21 cellular contexts compared by ENCODE assay signal in the genomic region with DNA sequence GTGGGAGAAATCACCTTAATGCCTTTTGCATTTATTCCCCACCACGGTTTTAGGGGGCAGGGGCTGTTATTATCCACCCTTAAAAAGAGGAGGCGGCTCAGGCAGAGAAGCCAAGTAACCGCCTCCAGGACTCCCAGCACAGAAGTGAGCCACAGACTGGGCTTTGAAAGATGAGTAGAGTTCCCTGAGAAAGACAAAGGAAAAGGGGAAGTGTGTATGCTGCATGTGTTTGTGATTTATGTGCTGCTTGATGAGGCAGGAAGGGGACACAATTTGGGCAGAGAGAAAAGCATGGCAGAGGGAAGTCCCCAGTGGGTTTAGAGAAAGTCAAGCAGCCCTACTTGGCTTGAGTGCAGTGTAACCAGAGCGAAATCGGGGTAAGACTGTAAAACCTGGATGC.
DNase-seq lines count a peak whose midpoint lies in the region; ATAC-seq, FAIRE-seq and TF ChIP-seq lines count a peak whose summit lies in the region.
"Had no signal": no experiment of that assay in that cellular context is flagged by ENCODE, and none has a peak within 500 bp of the region (broad histone marks: within the 10 kb centered on the region; RNA-seq: fewer than 3 reads in every experiment).

No MANE protein-coding gene starts in this region.

- TF ChIP-seq RAD21 in GM12878 (IDR thresholded peaks at IDR 0.05; ENCODE audit: insufficient read depth, low read depth, low read length), result no peak

- H2AFZ ChIP-seq in GM23338 (no peak overlapping the region), GM12878 (ENCODE audit: control insufficient read depth, low read depth, low read length) (no peak overlapping the region)

- TF ChIP-seq CTCF in GM23338 (conservative IDR thresholded peaks at IDR 0.05; ENCODE audit: low read depth in 2 of 2), result no peak
- TF ChIP-seq CTCF in GM12878 (IDR thresholded peaks at IDR 0.05 in 2 of 3, conservative IDR thresholded peaks at IDR 0.05 in 1 of 3; ENCODE audit: control insufficient read depth in 2 of 3, extremely low read depth in 1 of 3, insufficient read depth in 1 of 3, low read depth in 3 of 3, low read length in 3 of 3), result no peak

- 39% methylated on average over 5 of the region's 5 CpGs for WGBS in GM12878 (ENCODE audit: insufficient coverage, insufficient replicate concordance, low lambda C conversion rate, missing lambda C conversion rate)

- no peaks in the 10 kb centered on the region for H3K79me2 ChIP-seq in GM23338 (replicated peaks; ENCODE audit: insufficient read depth)
- no peaks in the 10 kb centered on the region for H3K79me2 ChIP-seq in GM12878 (ENCODE audit: control insufficient read depth, insufficient read depth, low read length)

- H3K36me3 ChIP-seq in GM23338 (ENCODE audit: insufficient read depth) (no peaks in the 10 kb centered on the region), GM12878 (ENCODE audit: control insufficient read depth in 2 of 2, insufficient read depth in 2 of 2, low read length in 1 of 2) (no peaks in the 10 kb centered on the region), MG63 (no peaks in the 10 kb centered on the region)

- H3K36me3 Mint-ChIP-seq in GM23338 (ENCODE audit: low read depth) (no peaks in the 10 kb centered on the region), naive B cell (peaks cover 0 to 18% of the 10 kb centered on the region in 2 donors)

- H3K4me3 Mint-ChIP-seq in GM23338, result no peak overlapping the region
- H3K4me3 Mint-ChIP-seq in naive B cell, result no peak overlapping the region

- no peak overlapping the region for H3K27ac ChIP-seq in GM23338 (ENCODE audit: low read depth)
- no peak overlapping the region for H3K27ac ChIP-seq in GM12878 (ENCODE audit: control insufficient read depth, insufficient read depth)
- H3K27ac ChIP-seq: Peyer's patch, spleen had no signal

- TF ChIP-seq EP300 in GM12878 (IDR thresholded peaks at IDR 0.05; ENCODE audit: borderline replicate concordance in 1 of 2, control insufficient read depth in 1 of 2, low read depth in 2 of 2, low read length in 2 of 2), result no peak

- TF ChIP-seq POLR2A in GM12878 (IDR thresholded peaks at IDR 0.05; ENCODE audit: low read depth, low read length), result no peak
- TF ChIP-seq POLR2A in GM18505 (IDR thresholded peaks at IDR 0.05; ENCODE audit: borderline replicate concordance, extremely low read depth, insufficient read depth, insufficient read length), result no peak

- CTCF ChIA-PET in GM12878 (lab: Yijun Ruan, JAX), result no interaction called here

- no peak overlapping the region for H3K4me3 ChIP-seq in GM23338
- no peak overlapping the region for H3K4me3 ChIP-seq in GM12878
- H3K4me3 ChIP-seq in MG63, result no peak overlapping the region
- H3K4me3 ChIP-seq: Peyer's patch, spleen had no signal

- no TSS peak for BruUV-seq in GM12878 (replicated peaks; lab: Mats Ljungman, UMichigan)

- H4K20me1 ChIP-seq in GM23338 (replicated peaks; ENCODE audit: insufficient read depth) (no peaks in the 10 kb centered on the region), GM12878 (ENCODE audit: control insufficient read depth, insufficient read depth) (no peaks in the 10 kb centered on the region)

- no peak overlapping the region for H3K9ac ChIP-seq in GM12878 (ENCODE audit: control insufficient read depth, insufficient read depth, low read length)

- H3K27me3 Mint-ChIP-seq in GM23338 (ENCODE audit: insufficient read depth, low read depth, poor library complexity) (peaks cover 3% of the 10 kb centered on the region), naive B cell (no peaks in the 10 kb centered on the region)

- no peaks in the 10 kb centered on the region for H3F3A ChIP-seq in GM23338 (replicated peaks; ENCODE audit: low read depth)

- DNase-seq in GM23338 (ENCODE audit: low spot score) (peak; percentile 24), MV-4-11 (lab: John Stamatoyannopoulos, UW) (peak; percentile 89), GM12878 (ENCODE audit: low read depth, low spot score) (no peak), naive B cell (peak; percentile 14), HT-29 (ENCODE audit: low spot score) (no peak), MG63 (no peak)
- DNase-seq: activated CD4-positive, alpha-beta T cell treated with anti-CD3 and anti-CD28 coated beads for 48 hours; activated CD8-positive, alpha-beta memory T cell treated with anti-CD3 and anti-CD28 coated beads, Interleukin-2, amount 50 U/mL, for 4 hours; activated gamma-delta T cell; amygdala; Calu3; effector CD4-positive, alpha-beta T cell; head of caudate nucleus; NCI-H2107; Peyer's patch; spleen had no signal

- no peaks in the 10 kb centered on the region for H3K9me2 ChIP-seq in GM23338 (ENCODE audit: insufficient read depth)

- intact Hi-C loops in GM12878 (cut with micrococcal nuclease; ENCODE audit: unreplicated experiment), result loop anchor here (1.0 kb wide), 1 partner anchor 46 kb away; no protein-coding TSS in a partner anchor

- no peak overlapping the region for H3K27ac Mint-ChIP-seq in GM23338
- H3K27ac Mint-ChIP-seq in naive B cell, result peak overlapping the region in 3 of 6 donors; percentile 13 to 55 (median 38)

- POLR2A ChIA-PET in GM12878 (lab: Charles Lee), result no interaction called here

- H3K4me2 ChIP-seq in GM23338, result no peak overlapping the region
- H3K4me2 ChIP-seq in GM12878 (ENCODE audit: control insufficient read depth, insufficient read depth), result no peak overlapping the region

- in situ Hi-C loops in GM12878 (cut with MboI), result no loop called here

- no peak for FAIRE-seq in GM12878 (lab: Jason Lieb, UNC)
- FAIRE-seq: islet of Langerhans, TTC549 had no signal

- H3K9me3 Mint-ChIP-seq in GM23338 (no peaks in the 10 kb centered on the region), naive B cell (no peaks in the 10 kb centered on the region)

- H3K4me1 ChIP-seq in GM23338 (ENCODE audit: insufficient read depth) (peaks cover 47% of the 10 kb centered on the region), GM12878 (ENCODE audit: control insufficient read depth, insufficient read depth, low read length) (no peaks in the 10 kb centered on the region)
- H3K4me1 ChIP-seq: Peyer's patch, spleen had no signal

- ATAC-seq in GM23338 (peak; percentile 59), GM12878 (no peak), naive B cell (ENCODE audit: low read depth in 2 of 2) (peak; percentile 80 to 85), HG03097 (IDR thresholded peaks at IDR 0.05; ENCODE audit: low FRiP score, unreplicated experiment) (no peak), GM18505 (IDR thresholded peaks at IDR 0.05; ENCODE audit: unreplicated experiment) (no peak)
- ATAC-seq: SK-N-SH treated with all-trans-retinoic acid at 6 μM for 48 hours had no signal

- H3K4me1 Mint-ChIP-seq in GM23338, result peaks cover 49% of the 10 kb centered on the region
- peaks cover 6 to 14% (median 12%) of the 10 kb centered on the region in 3 donors for H3K4me1 Mint-ChIP-seq in naive B cell

- H3K9me3 ChIP-seq in GM12878 (replicated peaks; ENCODE audit: control insufficient read depth, insufficient read depth, low read length) (no peaks in the 10 kb centered on the region), MG63 (no peaks in the 10 kb centered on the region)
- H3K9me3 ChIP-seq: Peyer's patch, spleen had no signal

- H3K27me3 ChIP-seq in GM23338 (ENCODE audit: insufficient read depth) (no peaks in the 10 kb centered on the region), GM12878 (replicated peaks in 1 of 2; ENCODE audit: control insufficient read depth in 2 of 2, insufficient read depth in 2 of 2, low read length in 1 of 2) (no peaks in the 10 kb centered on the region), MG63 (no peaks in the 10 kb centered on the region)
- H3K27me3 ChIP-seq: Peyer's patch, spleen had no signal

- SMC1A ChIA-PET in GM12878 (lab: Charles Lee; ENCODE audit: uncharacterized antibody, unreplicated experiment), result no interaction called here

- RAD21 ChIA-PET in GM12878 (lab: Charles Lee; ENCODE audit: unreplicated experiment), result no interaction called here

TF ChIP-seq in GM23338, 12 proteins besides CTCF, POLR2A, EP300 and RAD21 (continues in another document):
- TF ChIP-seq STAT1 (IDR thresholded peaks at IDR 0.05; ENCODE audit: unreplicated experiment) (no peak), ZNF331 (CRISPR knock-in tag; IDR thresholded peaks at IDR 0.05; ENCODE audit: low read depth) (no peak), EZH2phosphoT487 (IDR thresholded peaks at IDR 0.05; ENCODE audit: unreplicated experiment) (no peak), ZNF114 (CRISPR knock-in tag; IDR thresholded peaks at IDR 0.05) (no peak)
- TF ChIP-seq, protein P1, sequence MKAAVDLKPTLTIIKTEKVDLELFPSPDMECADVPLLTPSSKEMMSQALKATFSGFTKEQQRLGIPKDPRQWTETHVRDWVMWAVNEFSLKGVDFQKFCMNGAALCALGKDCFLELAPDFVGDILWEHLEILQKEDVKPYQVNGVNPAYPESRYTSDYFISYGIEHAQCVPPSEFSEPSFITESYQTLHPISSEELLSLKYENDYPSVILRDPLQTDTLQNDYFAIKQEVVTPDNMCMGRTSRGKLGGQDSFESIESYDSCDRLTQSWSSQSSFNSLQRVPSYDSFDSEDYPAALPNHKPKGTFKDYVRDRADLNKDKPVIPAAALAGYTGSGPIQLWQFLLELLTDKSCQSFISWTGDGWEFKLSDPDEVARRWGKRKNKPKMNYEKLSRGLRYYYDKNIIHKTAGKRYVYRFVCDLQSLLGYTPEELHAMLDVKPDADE (IDR thresholded peaks at IDR 0.05), result no peak

TF ChIP-seq in GM12878, 131 proteins besides CTCF, POLR2A, EP300 and RAD21:
- TF ChIP-seq NR2F1 (conservative IDR thresholded peaks at IDR 0.05) (no peak), SPI1 (IDR thresholded peaks at IDR 0.05; ENCODE audit: borderline replicate concordance, insufficient read depth, low read depth, low read length) (peak; percentile 82)

Comparison
In these comparisons a context has a peak if more than half of its experiments do, and no peak if none do; other contexts are left out.
1. ATAC-seq: peak in GM23338 (single experiment) and naive B cell (2 of 2); none in GM12878 (single experiment), HG03097 (single experiment) and GM18505 (single experiment).
2. DNase-seq: peak in GM23338 (single experiment), MV-4-11 (single experiment) and naive B cell (single experiment); none in GM12878 (single experiment), HT-29 (single experiment) and MG63 (single experiment).